In the genomic region with DNA sequence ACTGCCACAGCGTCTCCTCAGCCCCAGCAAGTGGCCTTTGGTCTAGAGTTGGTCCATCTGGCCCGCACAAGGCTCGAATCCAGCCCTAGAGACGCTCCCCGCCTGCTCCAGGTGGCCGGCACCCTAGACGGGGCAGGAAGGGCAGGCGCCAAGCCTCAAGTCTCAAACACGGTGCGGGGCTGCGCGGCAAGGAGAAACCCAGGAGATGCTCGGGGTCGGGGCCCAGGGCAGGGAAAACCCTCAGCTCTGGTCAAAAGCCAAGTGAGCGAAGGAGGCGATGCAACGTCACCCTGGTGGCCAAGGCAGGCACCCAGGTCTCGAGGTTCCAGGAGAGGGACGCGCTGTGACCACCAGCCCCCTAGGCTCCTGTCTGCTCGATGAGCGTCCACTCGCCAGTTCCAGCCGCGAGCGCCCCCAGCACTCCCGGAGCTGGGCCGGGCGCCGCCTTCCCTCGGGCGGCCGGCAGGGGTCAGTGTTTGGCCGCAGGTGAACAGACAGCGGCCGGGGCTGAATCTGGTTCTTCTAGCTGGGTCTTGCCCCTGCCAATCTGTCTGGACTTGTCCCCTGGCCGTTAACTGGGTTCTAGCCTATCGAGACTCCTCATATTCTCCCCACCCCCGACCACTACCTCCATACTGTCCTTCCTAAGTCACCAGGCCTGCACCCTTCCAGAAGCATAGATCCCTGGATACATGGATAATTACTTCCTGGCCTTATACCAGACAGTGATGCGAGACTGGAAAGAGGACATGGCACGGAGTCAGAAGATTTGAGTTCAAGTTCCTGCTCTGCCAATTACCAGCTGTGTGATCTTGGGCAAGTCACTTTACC, we compare ENCODE assay signal across 1 cellular context.
TF ChIP-seq lines count a peak whose summit lies in the region.

No MANE protein-coding gene starts in this region.

TF ChIP-seq in HepG2, 621 proteins besides CTCF, POLR2A, EP300 and RAD21 (continued from another document and continues in another):
- TF ChIP-seq TFDP2 (CRISPR knock-in tag; IDR thresholded peaks at IDR 0.05) (peak; percentile 26; the same call in 1 of the 2 replicates), ZNF33B (CRISPR knock-in tag; IDR thresholded peaks at IDR 0.05) (no peak), TEAD2 (CRISPR knock-in tag; IDR thresholded peaks at IDR 0.05) (no peak), NFE2L1 (CRISPR knock-in tag; IDR thresholded peaks at IDR 0.05; ENCODE audit: borderline replicate concordance) (no peak), HNRNPLL (IDR thresholded peaks at IDR 0.05; ENCODE audit: low read depth, low read length, poor library complexity, severe bottlenecking) (peak; percentile 49), ATF2 (CRISPR knock-in tag; IDR thresholded peaks at IDR 0.05) (peak; percentile 62; the same call in 1 of the 2 replicates), MAFG (CRISPR knock-in tag; IDR thresholded peaks at IDR 0.05) (0 out of 2 replicates have a peak, but pooled peaks have one; percentile 23), USF2 (IDR thresholded peaks at IDR 0.05; ENCODE audit: low read depth, low read length) (no peak), USF2 (CRISPR knock-in tag; IDR thresholded peaks at IDR 0.05; ENCODE audit: borderline replicate concordance) (no peak), ZNF138 (CRISPR knock-in tag; IDR thresholded peaks at IDR 0.05; ENCODE audit: low read depth) (0 out of 2 replicates have a peak, but pooled peaks have one; percentile 41), DNMT3B (CRISPR knock-in tag; conservative IDR thresholded peaks at IDR 0.05) (no peak), ZBTB38 (CRISPR knock-in tag; IDR thresholded peaks at IDR 0.05) (peak; percentile 30; the same call in 1 of the 2 replicates), NCOA5 (CRISPR knock-in tag; IDR thresholded peaks at IDR 0.05) (no peak), YY1 (IDR thresholded peaks at IDR 0.05; ENCODE audit: insufficient read depth, insufficient replicate concordance, low read depth, low read length) (peak; percentile 57), ZNF549 (CRISPR knock-in tag; IDR thresholded peaks at IDR 0.05) (no peak), IRF9 (CRISPR knock-in tag; IDR thresholded peaks at IDR 0.05; ENCODE audit: borderline replicate concordance) (peak; percentile 53; the same call in 1 of the 2 replicates), LCORL (IDR thresholded peaks at IDR 0.05) (no peak), LCORL (CRISPR knock-in tag; IDR thresholded peaks at IDR 0.05) (no peak), ZNF317 (CRISPR knock-in tag; IDR thresholded peaks at IDR 0.05) (0 out of 2 replicates have a peak, but pooled peaks have one; percentile 43), FOXM1 (CRISPR knock-in tag; IDR thresholded peaks at IDR 0.05) (no peak), HMG20A (CRISPR knock-in tag; IDR thresholded peaks at IDR 0.05; ENCODE audit: borderline replicate concordance) (no peak), ZNF124 (CRISPR knock-in tag; IDR thresholded peaks at IDR 0.05) (0 out of 2 replicates have a peak, but pooled peaks have one; percentile 56), SIX1 (CRISPR knock-in tag; IDR thresholded peaks at IDR 0.05; ENCODE audit: borderline replicate concordance) (no peak), MTA1 (CRISPR knock-in tag; IDR thresholded peaks at IDR 0.05; ENCODE audit: borderline replicate concordance) (no peak), PHF8 (CRISPR knock-in tag; IDR thresholded peaks at IDR 0.05) (0 out of 2 replicates have a peak, but pooled peaks have one; percentile 33), ZC3H13 (CRISPR knock-in tag; IDR thresholded peaks at IDR 0.05) (no peak), RBM39 (IDR thresholded peaks at IDR 0.05; ENCODE audit: low read depth, low read length, poor library complexity, severe bottlenecking) (peak; percentile 51), ZNF879 (CRISPR knock-in tag; IDR thresholded peaks at IDR 0.05) (no peak), RXRB (CRISPR knock-in tag; IDR thresholded peaks at IDR 0.05; ENCODE audit: borderline replicate concordance) (peak; percentile 35; the same call in 1 of the 2 replicates), EZH2 (conservative IDR thresholded peaks at IDR 0.05; ENCODE audit: low read depth, low read length) (peak; percentile 67; the same call in 1 of the 2 replicates), ZNF800 (CRISPR knock-in tag; IDR thresholded peaks at IDR 0.05) (peak; percentile 58; the same call in 1 of the 2 replicates), TBX2 (CRISPR knock-in tag; IDR thresholded peaks at IDR 0.05; ENCODE audit: borderline replicate concordance) (0 out of 2 replicates have a peak, but pooled peaks have one; percentile 15)
- TF ChIP-seq, protein P1, sequence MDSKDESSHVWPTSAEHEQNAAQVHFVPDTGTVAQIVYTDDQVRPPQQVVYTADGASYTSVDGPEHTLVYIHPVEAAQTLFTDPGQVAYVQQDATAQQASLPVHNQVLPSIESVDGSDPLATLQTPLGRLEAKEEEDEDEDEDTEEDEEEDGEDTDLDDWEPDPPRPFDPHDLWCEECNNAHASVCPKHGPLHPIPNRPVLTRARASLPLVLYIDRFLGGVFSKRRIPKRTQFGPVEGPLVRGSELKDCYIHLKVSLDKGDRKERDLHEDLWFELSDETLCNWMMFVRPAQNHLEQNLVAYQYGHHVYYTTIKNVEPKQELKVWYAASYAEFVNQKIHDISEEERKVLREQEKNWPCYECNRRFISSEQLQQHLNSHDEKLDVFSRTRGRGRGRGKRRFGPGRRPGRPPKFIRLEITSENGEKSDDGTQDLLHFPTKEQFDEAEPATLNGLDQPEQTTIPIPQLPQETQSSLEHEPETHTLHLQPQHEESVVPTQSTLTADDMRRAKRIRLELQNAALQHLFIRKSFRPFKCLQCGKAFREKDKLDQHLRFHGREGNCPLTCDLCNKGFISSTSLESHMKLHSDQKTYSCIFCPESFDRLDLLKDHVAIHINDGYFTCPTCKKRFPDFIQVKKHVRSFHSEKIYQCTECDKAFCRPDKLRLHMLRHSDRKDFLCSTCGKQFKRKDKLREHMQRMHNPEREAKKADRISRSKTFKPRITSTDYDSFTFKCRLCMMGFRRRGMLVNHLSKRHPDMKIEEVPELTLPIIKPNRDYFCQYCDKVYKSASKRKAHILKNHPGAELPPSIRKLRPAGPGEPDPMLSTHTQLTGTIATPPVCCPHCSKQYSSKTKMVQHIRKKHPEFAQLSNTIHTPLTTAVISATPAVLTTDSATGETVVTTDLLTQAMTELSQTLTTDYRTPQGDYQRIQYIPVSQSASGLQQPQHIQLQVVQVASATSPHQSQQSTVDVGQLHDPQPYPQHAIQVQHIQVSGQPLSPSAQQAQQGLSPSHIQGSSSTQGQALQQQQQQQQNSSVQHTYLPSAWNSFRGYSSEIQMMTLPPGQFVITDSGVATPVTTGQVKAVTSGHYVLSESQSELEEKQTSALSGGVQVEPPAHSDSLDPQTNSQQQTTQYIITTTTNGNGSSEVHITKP (CRISPR knock-in tag; IDR thresholded peaks at IDR 0.05; ENCODE audit: low read depth): 0 out of 2 replicates have a peak, but pooled peaks have one; percentile 38
- TF ChIP-seq, protein P2, sequence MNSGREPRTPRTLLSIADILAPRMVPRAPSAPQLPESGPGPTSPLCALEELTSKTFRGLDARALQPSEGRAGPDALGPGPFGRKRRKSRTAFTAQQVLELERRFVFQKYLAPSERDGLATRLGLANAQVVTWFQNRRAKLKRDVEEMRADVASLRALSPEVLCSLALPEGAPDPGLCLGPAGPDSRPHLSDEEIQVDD (CRISPR knock-in tag; IDR thresholded peaks at IDR 0.05; ENCODE audit: borderline replicate concordance): 0 out of 2 replicates have a peak, but pooled peaks have one; percentile 36
- TF ChIP-seq, protein P3, sequence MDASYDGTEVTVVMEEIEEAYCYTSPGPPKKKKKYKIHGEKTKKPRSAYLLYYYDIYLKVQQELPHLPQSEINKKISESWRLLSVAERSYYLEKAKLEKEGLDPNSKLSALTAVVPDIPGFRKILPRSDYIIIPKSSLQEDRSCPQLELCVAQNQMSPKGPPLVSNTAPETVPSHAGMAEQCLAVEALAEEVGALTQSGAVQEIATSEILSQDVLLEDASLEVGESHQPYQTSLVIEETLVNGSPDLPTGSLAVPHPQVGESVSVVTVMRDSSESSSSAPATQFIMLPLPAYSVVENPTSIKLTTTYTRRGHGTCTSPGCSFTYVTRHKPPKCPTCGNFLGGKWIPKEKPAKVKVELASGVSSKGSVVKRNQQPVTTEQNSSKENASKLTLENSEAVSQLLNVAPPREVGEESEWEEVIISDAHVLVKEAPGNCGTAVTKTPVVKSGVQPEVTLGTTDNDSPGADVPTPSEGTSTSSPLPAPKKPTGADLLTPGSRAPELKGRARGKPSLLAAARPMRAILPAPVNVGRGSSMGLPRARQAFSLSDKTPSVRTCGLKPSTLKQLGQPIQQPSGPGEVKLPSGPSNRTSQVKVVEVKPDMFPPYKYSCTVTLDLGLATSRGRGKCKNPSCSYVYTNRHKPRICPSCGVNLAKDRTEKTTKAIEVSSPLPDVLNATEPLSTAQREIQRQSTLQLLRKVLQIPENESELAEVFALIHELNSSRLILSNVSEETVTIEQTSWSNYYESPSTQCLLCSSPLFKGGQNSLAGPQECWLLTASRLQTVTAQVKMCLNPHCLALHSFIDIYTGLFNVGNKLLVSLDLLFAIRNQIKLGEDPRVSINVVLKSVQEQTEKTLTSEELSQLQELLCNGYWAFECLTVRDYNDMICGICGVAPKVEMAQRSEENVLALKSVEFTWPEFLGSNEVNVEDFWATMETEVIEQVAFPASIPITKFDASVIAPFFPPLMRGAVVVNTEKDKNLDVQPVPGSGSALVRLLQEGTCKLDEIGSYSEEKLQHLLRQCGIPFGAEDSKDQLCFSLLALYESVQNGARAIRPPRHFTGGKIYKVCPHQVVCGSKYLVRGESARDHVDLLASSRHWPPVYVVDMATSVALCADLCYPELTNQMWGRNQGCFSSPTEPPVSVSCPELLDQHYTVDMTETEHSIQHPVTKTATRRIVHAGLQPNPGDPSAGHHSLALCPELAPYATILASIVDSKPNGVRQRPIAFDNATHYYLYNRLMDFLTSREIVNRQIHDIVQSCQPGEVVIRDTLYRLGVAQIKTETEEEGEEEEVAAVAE (CRISPR knock-in tag; IDR thresholded peaks at IDR 0.05; ENCODE audit: borderline replicate concordance): 0 out of 2 replicates have a peak, but pooled peaks have one; percentile 32
- TF ChIP-seq, protein P4, sequence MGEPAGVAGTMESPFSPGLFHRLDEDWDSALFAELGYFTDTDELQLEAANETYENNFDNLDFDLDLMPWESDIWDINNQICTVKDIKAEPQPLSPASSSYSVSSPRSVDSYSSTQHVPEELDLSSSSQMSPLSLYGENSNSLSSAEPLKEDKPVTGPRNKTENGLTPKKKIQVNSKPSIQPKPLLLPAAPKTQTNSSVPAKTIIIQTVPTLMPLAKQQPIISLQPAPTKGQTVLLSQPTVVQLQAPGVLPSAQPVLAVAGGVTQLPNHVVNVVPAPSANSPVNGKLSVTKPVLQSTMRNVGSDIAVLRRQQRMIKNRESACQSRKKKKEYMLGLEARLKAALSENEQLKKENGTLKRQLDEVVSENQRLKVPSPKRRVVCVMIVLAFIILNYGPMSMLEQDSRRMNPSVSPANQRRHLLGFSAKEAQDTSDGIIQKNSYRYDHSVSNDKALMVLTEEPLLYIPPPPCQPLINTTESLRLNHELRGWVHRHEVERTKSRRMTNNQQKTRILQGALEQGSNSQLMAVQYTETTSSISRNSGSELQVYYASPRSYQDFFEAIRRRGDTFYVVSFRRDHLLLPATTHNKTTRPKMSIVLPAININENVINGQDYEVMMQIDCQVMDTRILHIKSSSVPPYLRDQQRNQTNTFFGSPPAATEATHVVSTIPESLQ (CRISPR knock-in tag; conservative IDR thresholded peaks at IDR 0.05): no peak
